Comparison of ENCODE assay signal across 17 cellular contexts in genomic region chr18:27645929-27646328, GRCh38.
DNase-seq lines count a peak whose midpoint lies in the region; ATAC-seq and TF ChIP-seq lines count a peak whose summit lies in the region.
"Had no signal": no experiment of that assay in that cellular context is flagged by ENCODE, and none has a peak within 500 bp of the region (broad histone marks: within the 10 kb centered on the region; RNA-seq: fewer than 3 reads in every experiment).

No MANE protein-coding gene starts in this region.

- DNase-seq in DMS53 treated with DMSO at 0.1 percent for 48 hours (lab: John Stamatoyannopoulos, UW; ENCODE audit: unreplicated experiment) (peak; percentile 15), NCI-H226 (peak; percentile 24), choroid plexus epithelial cell (ENCODE audit: low read depth) (peak; percentile 5), neural crest cell (ENCODE audit: low read depth, low spot score) (no peak), GM03348 (ENCODE audit: low spot score) (no peak)
- DNase-seq in activated naive CD4-positive, alpha-beta T cell treated with anti-CD3 and anti-CD28 coated beads, Interleukin-2, amount 50 U/mL, for 72 hours (ENCODE audit: low spot score in 2 of 2): no peak
- DNase-seq: DMS 273 treated with DMSO at 0.1 percent for 48 hours, H7, NCI-H1436, NCI-H2029, NCI-H2171, NCI-H446 treated with DMSO at 0.1 percent for 48 hours, Right ventricle myocardium superior had no signal

- no peak overlapping the region for H3K4me3 Mint-ChIP-seq in neural crest cell
- H3K4me3 Mint-ChIP-seq: IgD-negative memory B cell had no signal

- no peaks in the 10 kb centered on the region for H3K36me3 Mint-ChIP-seq in neural crest cell (ENCODE audit: low read depth)
- H3K36me3 Mint-ChIP-seq in activated naive CD4-positive, alpha-beta T cell treated with anti-CD3 and anti-CD28 coated beads, Interleukin-2, amount 50 U/mL, for 72 hours: no peaks in the 10 kb centered on the region
- H3K36me3 Mint-ChIP-seq: IgD-negative memory B cell had no signal

- peak overlapping the region; percentile 85 for H3K27ac Mint-ChIP-seq in neural crest cell (ENCODE audit: unreplicated experiment)
- H3K27ac Mint-ChIP-seq in activated naive CD4-positive, alpha-beta T cell treated with anti-CD3 and anti-CD28 coated beads, Interleukin-2, amount 50 U/mL, for 72 hours: no peak overlapping the region
- H3K27ac Mint-ChIP-seq: IgD-negative memory B cell had no signal

- ATAC-seq in activated naive CD4-positive, alpha-beta T cell treated with anti-CD3 and anti-CD28 coated beads, Interleukin-2, amount 50 U/mL, for 72 hours: no peak
- no peak for ATAC-seq in activated CD4-positive, CD25-positive, alpha-beta regulatory T cell treated with anti-CD3 and anti-CD28 coated beads, Interleukin-2, amount 50 U/mL, for 24 hours
- ATAC-seq in esophagus mucosa: no peak

- no peak overlapping the region for H3K4me3 ChIP-seq in choroid plexus epithelial cell (ENCODE audit: low read depth, low read length)
- H3K4me3 ChIP-seq: BLaER1 treated with 17β-estradiol and CSF1 and Interleukin-3, amounts not matched to agents 10 nM and 100 nM had no signal

- TF ChIP-seq CTCF in choroid plexus epithelial cell (conservative IDR thresholded peaks at IDR 0.05; ENCODE audit: low read depth, low read length) (no peak), neural crest cell (conservative IDR thresholded peaks at IDR 0.05) (no peak)

- peaks cover 3% of the 10 kb centered on the region for H3K9me3 Mint-ChIP-seq in neural crest cell
- H3K9me3 Mint-ChIP-seq in activated naive CD4-positive, alpha-beta T cell treated with anti-CD3 and anti-CD28 coated beads, Interleukin-2, amount 50 U/mL, for 72 hours: peaks cover 7% of the 10 kb centered on the region in 2 donors

- no peaks in the 10 kb centered on the region for H3K4me1 Mint-ChIP-seq in neural crest cell
- H3K4me1 Mint-ChIP-seq: IgD-negative memory B cell had no signal

- no peaks in the 10 kb centered on the region for H3K27me3 Mint-ChIP-seq in neural crest cell (ENCODE audit: low read depth)
- H3K27me3 Mint-ChIP-seq: IgD-negative memory B cell had no signal

Comparison
In these comparisons a context has a peak if more than half of its experiments do, and no peak if none do; other contexts are left out.
1. DNase-seq: peak in DMS53 treated with DMSO at 0.1 percent for 48 hours (single experiment), NCI-H226 (single experiment) and choroid plexus epithelial cell (single experiment); none in neural crest cell (single experiment), GM03348 (single experiment) and activated naive CD4-positive, alpha-beta T cell treated with anti-CD3 and anti-CD28 coated beads, Interleukin-2, amount 50 U/mL, for 72 hours (0 of 2).